8 cellular contexts compared by ENCODE assay signal in genomic region chr22:41524809-41525449, GRCh38. TPM values are rescaled to one million over a fixed set of nuclear protein-coding genes. Genes with fewer than 3 reads are reported as not detected.
A peak's percentile ranks its signal among the peaks of the same experiment; 100 is the strongest.
DNase-seq lines count a peak whose midpoint lies in the region; ATAC-seq, FAIRE-seq and TF ChIP-seq lines count a peak whose summit lies in the region.

No MANE protein-coding gene starts in this region.

- peaks cover 21 to 54% (median 39%) of the 10 kb centered on the region in 3 experiments for H3K36me3 Mint-ChIP-seq in H9 (ENCODE audit: insufficient read depth in 1 of 3, low read depth in 3 of 3)
- peaks cover 10% of the 10 kb centered on the region for H3K36me3 Mint-ChIP-seq in activated CD8-positive, alpha-beta T cell treated with anti-CD3 and anti-CD28 coated beads for 36 hours (ENCODE audit: low read depth)

- no peaks in the 10 kb centered on the region for H3K23me2 ChIP-seq in H9 (ENCODE audit: insufficient read length, low read depth, low read length, poor library complexity, severe bottlenecking)

- H2BK15ac ChIP-seq in H9 (ENCODE audit: low read depth, low read length), result no peak overlapping the region

- H3K18ac ChIP-seq in H9 (ENCODE audit: insufficient read length, low read depth, low read length), result no peak overlapping the region

- POLR2A ChIA-PET in activated CD8-positive, alpha-beta T cell treated with anti-CD3 and anti-CD28 coated beads for 36 hours (lab: Charles Lee), result interaction anchor here (1.1 to 1.4 kb wide), 3 partner anchors 18 to 128 kb away, joined by 3 to 4 read pairs (median 4); no protein-coding TSS in a partner anchor

- H3K79me2 ChIP-seq in H9 (ENCODE audit: insufficient read depth, low read length), result no peaks in the 10 kb centered on the region

- H4K91ac ChIP-seq in H9 (ENCODE audit: insufficient read length, low read depth, low read length), result no peak overlapping the region

- no peak overlapping the region for H2BK120ac ChIP-seq in H9 (ENCODE audit: low read depth, low read length, poor library complexity, severe bottlenecking)

- 0 out of 4 replicates have a peak, but pooled peaks cover 0 to 2% of the 10 kb centered on the region in 2 experiments for H3K4me1 Mint-ChIP-seq in H9
- peaks cover 16% of the 10 kb centered on the region for H3K4me1 Mint-ChIP-seq in activated CD8-positive, alpha-beta T cell treated with anti-CD3 and anti-CD28 coated beads for 36 hours (ENCODE audit: low read depth)

- peak; percentile 21; the same call in 2 of the 3 replicates for TF ChIP-seq CTCF in H9 (conservative IDR thresholded peaks at IDR 0.05)
- TF ChIP-seq CTCF in activated CD8-positive, alpha-beta T cell treated with anti-CD3 and anti-CD28 coated beads for 36 hours (IDR thresholded peaks at IDR 0.05), result no peak
- TF ChIP-seq CTCF in esophagus muscularis mucosa (IDR thresholded peaks at IDR 0.05), result peak in 1 of 3 experiments; percentile 1

- peak; percentile 85 for ATAC-seq in activated CD8-positive, alpha-beta T cell treated with anti-CD3 and anti-CD28 coated beads for 36 hours
- no peak for ATAC-seq in HG03460 (IDR thresholded peaks at IDR 0.05; ENCODE audit: unreplicated experiment)

- H2BK5ac ChIP-seq in H9 (ENCODE audit: insufficient read length, low read length), result no peak overlapping the region

- intact Hi-C loops in activated CD8-positive, alpha-beta T cell treated with anti-CD3 and anti-CD28 coated beads for 36 hours (cut with micrococcal nuclease), result loop anchor here (5.0 kb wide), 1 partner anchor 123 kb away; no protein-coding TSS in a partner anchor
- intact Hi-C loops in esophagus muscularis mucosa (cut with DNase I), result loop anchor here (10.0 kb wide), 1 partner anchor 220 kb away; the partner anchor contains the start of gene ZC3H7B

- no CpG with 5 or more reads among the region's 17 CpGs for WGBS in H9 (ENCODE audit: extremely low coverage, insufficient read length, low lambda C conversion rate)
- WGBS in esophagus muscularis mucosa, result 64% methylated on average over 10 of the region's 17 CpGs

- no peak for DNase-seq in H9
- peak; percentile 88 for DNase-seq in activated CD8-positive, alpha-beta T cell treated with anti-CD3 and anti-CD28 coated beads for 36 hours
- DNase-seq in esophagus muscularis mucosa (ENCODE audit: extremely low spot score), result no peak
- DNase-seq in stimulated activated CD4-positive, alpha-beta T cell treated with anti-CD3 and anti-CD28 coated beads, Interleukin-2, amount 100 ng/mL, for 4 hours (ENCODE audit: low read depth), result peak; percentile 68
- no peak for DNase-seq in SK-N-DZ (ENCODE audit: low spot score)
- DNase-seq in urothelium cell line (ENCODE audit: low spot score), result no peak
- no peak for DNase-seq in DMS79 treated with DMSO at 0.1 percent for 48 hours (lab: John Stamatoyannopoulos, UW)

- H3K14ac ChIP-seq in H9 (ENCODE audit: insufficient read depth, low read length), result no peak overlapping the region

- no peaks in the 10 kb centered on the region for H4K20me1 ChIP-seq in H9 (ENCODE audit: control insufficient read depth, insufficient read depth, insufficient read length)

- CTCF ChIA-PET in activated CD8-positive, alpha-beta T cell treated with anti-CD3 and anti-CD28 coated beads for 36 hours (lab: Charles Lee), result interaction anchor here (0.8 to 8.4 kb wide), 5 partner anchors 8 to 123 kb away, joined by 3 to 106 read pairs (median 4); no protein-coding TSS in a partner anchor

- no peaks in the 10 kb centered on the region for H3K79me1 ChIP-seq in H9 (ENCODE audit: insufficient read depth, low read depth, low read length, poor library complexity, severe bottlenecking)

- H3K36me3 ChIP-seq in esophagus muscularis mucosa, result peaks cover 34 to 97% (median 78%) of the 10 kb centered on the region in 4 donors

- H4K8ac ChIP-seq in H9 (replicated peaks; ENCODE audit: insufficient read length, low read depth, low read length), result no peak overlapping the region

- no peak for FAIRE-seq in urothelium cell line (lab: Jason Lieb, UNC)

- peak overlapping the region in 1 of 4 donors; percentile 7 for H3K4me3 ChIP-seq in esophagus muscularis mucosa

- H3K27ac ChIP-seq in H9 (ENCODE audit: insufficient read length, low read depth, low read length) (no peak overlapping the region), esophagus muscularis mucosa (replicated peaks in 1 of 4) (peak overlapping the region; percentile 90 to 93 (median 92))

- H2BK20ac ChIP-seq in H9 (ENCODE audit: low read depth, low read length, poor library complexity, severe bottlenecking), result no peak overlapping the region

- no peaks in the 10 kb centered on the region for H3K9me3 Mint-ChIP-seq in H9
- H3K9me3 Mint-ChIP-seq in activated CD8-positive, alpha-beta T cell treated with anti-CD3 and anti-CD28 coated beads for 36 hours, result no peaks in the 10 kb centered on the region

- no peaks in the 10 kb centered on the region for H3K9me3 ChIP-seq in H9 (ENCODE audit: control insufficient read depth, low read depth, low read length)
- H3K9me3 ChIP-seq in esophagus muscularis mucosa, result no peaks in the 10 kb centered on the region

- peaks cover 5% of the 10 kb centered on the region for H3K27me3 Mint-ChIP-seq in H9 (ENCODE audit: low read depth)
- H3K27me3 Mint-ChIP-seq in activated CD8-positive, alpha-beta T cell treated with anti-CD3 and anti-CD28 coated beads for 36 hours, result no peaks in the 10 kb centered on the region

- no peak overlapping the region for H4K5ac ChIP-seq in H9 (ENCODE audit: insufficient read length, low read depth, low read length)

- no peak overlapping the region; a peak in 1 of 5 replicates for H3K4me3 Mint-ChIP-seq in H9
- H3K4me3 Mint-ChIP-seq in activated CD8-positive, alpha-beta T cell treated with anti-CD3 and anti-CD28 coated beads for 36 hours, result no peak overlapping the region

- peak overlapping the region; percentile 53 to 92 (median 59); a peak in 4 of 7 replicates for H3K27ac Mint-ChIP-seq in H9
- H3K27ac Mint-ChIP-seq in activated CD8-positive, alpha-beta T cell treated with anti-CD3 and anti-CD28 coated beads for 36 hours, result peak overlapping the region; percentile 76

- H3T11ph ChIP-seq in H9 (ENCODE audit: low read length), result no peak overlapping the region

- H2AK5ac ChIP-seq in H9 (ENCODE audit: insufficient read length, low read length), result no peak overlapping the region

- no peak for TF ChIP-seq POLR2A in esophagus muscularis mucosa (IDR thresholded peaks at IDR 0.05; ENCODE audit: low read depth)

- no peak overlapping the region for H3K56ac ChIP-seq in H9 (ENCODE audit: insufficient read length, low read depth, low read length)

- H3K4me1 ChIP-seq in H9 (ENCODE audit: insufficient read depth, low read length) (no peaks in the 10 kb centered on the region), esophagus muscularis mucosa (peaks cover 41 to 50% (median 48%) of the 10 kb centered on the region in 4 donors)

- no peak overlapping the region for H3K23ac ChIP-seq in H9 (ENCODE audit: insufficient read length, low read depth, low read length)

- H3K4me2 ChIP-seq in H9 (ENCODE audit: insufficient read depth, insufficient read length, low read length), result no peak overlapping the region

- H2BK12ac ChIP-seq in H9 (ENCODE audit: insufficient read length, low read depth, low read length), result no peak overlapping the region

- TF ChIP-seq EP300 in esophagus muscularis mucosa (IDR thresholded peaks at IDR 0.05), result no peak

- no peak overlapping the region for H3K4ac ChIP-seq in H9 (ENCODE audit: low read depth, low read length)

- H3K9ac ChIP-seq in H9 (ENCODE audit: extremely low read depth, insufficient read length, low read length), result no peak overlapping the region

- H2AFZ ChIP-seq in H9 (ENCODE audit: low read length), result no peak overlapping the region

- H3K27me3 ChIP-seq in H9 (ENCODE audit: insufficient read depth, low read length), result no peaks in the 10 kb centered on the region
- H3K27me3 ChIP-seq in esophagus muscularis mucosa, result no peaks in the 10 kb centered on the region

RNA-seq across cellular contexts. Expression of gene POLR3H, which starts 19.3 kb away (rescaled TPM):
- total RNA-seq in H9 (2021) (63.6 and 68.2 TPM in 2 replicates), esophagus muscularis mucosa (10 to 100 TPM; 20.9 to 28.2 (median 23.0) TPM)
- total RNA-seq in activated CD8-positive, alpha-beta T cell treated with anti-CD3 and anti-CD28 coated beads for 36 hours, result 10 to 100 TPM; 26.8 to 29.0 TPM
- 30.7 and 33.7 TPM in 2 replicates for polyA plus RNA-seq in SK-N-DZ (2014; cell fraction: cytosol; rRNA removed)
- polyA plus RNA-seq in SK-N-DZ (2014; cell fraction: nucleus; rRNA removed), result 20.4 and 33.4 TPM in 2 replicates

RNA-seq across cellular contexts. Expression of gene CSDC2, which starts 35.9 kb away (rescaled TPM):
- 1.0 and 1.2 TPM in 2 replicates for total RNA-seq in H9 (2021)
- total RNA-seq in activated CD8-positive, alpha-beta T cell treated with anti-CD3 and anti-CD28 coated beads for 36 hours, result not detected
- total RNA-seq in esophagus muscularis mucosa, result 10 to 100 TPM in 1 of 4 donors, 1 to 10 TPM in 3; 2.9 to 12.4 (median 7.1) TPM
- polyA plus RNA-seq in SK-N-DZ (2014; cell fraction: cytosol; rRNA removed), result 2.9 TPM in 2 replicates
- polyA plus RNA-seq in SK-N-DZ (2014; cell fraction: nucleus; rRNA removed), result 2.4 and 3.1 TPM in 2 replicates

RNA-seq across cellular contexts. Expression of gene ACO2, which starts 56.0 kb away (rescaled TPM):
- total RNA-seq in H9 (2021), result 64.9 and 66.6 TPM in 2 replicates
- 10 to 100 TPM; 96.5 to 97.7 TPM for total RNA-seq in activated CD8-positive, alpha-beta T cell treated with anti-CD3 and anti-CD28 coated beads for 36 hours
- 100 to 1,000 TPM; 141 to 214 (median 166) TPM for total RNA-seq in esophagus muscularis mucosa
- polyA plus RNA-seq in SK-N-DZ (2014; cell fraction: cytosol; rRNA removed), result 62.2 and 66.7 TPM in 2 replicates
- polyA plus RNA-seq in SK-N-DZ (2014; cell fraction: nucleus; rRNA removed), result 53.0 and 66.4 TPM in 2 replicates

RNA-seq across cellular contexts. Expression of gene PHF5A, which starts 56.4 kb away (rescaled TPM):
- 114 and 128 TPM in 2 replicates for total RNA-seq in H9 (2021)
- 10 to 100 TPM; 65.2 to 70.4 TPM for total RNA-seq in activated CD8-positive, alpha-beta T cell treated with anti-CD3 and anti-CD28 coated beads for 36 hours
- 10 to 100 TPM; 36.5 to 46.1 (median 42.2) TPM for total RNA-seq in esophagus muscularis mucosa
- polyA plus RNA-seq in SK-N-DZ (2014; cell fraction: cytosol; rRNA removed), result 178 and 199 TPM in 2 replicates
- polyA plus RNA-seq in SK-N-DZ (2014; cell fraction: nucleus; rRNA removed), result 61.7 and 117 TPM in 2 replicates

Comparison
In these comparisons a context has a peak if more than half of its experiments do, and no peak if none do; other contexts are left out.
1. DNase-seq: peak in activated CD8-positive, alpha-beta T cell treated with anti-CD3 and anti-CD28 coated beads for 36 hours (single experiment) and stimulated activated CD4-positive, alpha-beta T cell treated with anti-CD3 and anti-CD28 coated beads, Interleukin-2, amount 100 ng/mL, for 4 hours (single experiment); none in H9 (single experiment), esophagus muscularis mucosa (single experiment), SK-N-DZ (single experiment), urothelium cell line (single experiment) and DMS79 treated with DMSO at 0.1 percent for 48 hours (single experiment).